8 cellular contexts compared by ENCODE assay signal in the genomic region with DNA sequence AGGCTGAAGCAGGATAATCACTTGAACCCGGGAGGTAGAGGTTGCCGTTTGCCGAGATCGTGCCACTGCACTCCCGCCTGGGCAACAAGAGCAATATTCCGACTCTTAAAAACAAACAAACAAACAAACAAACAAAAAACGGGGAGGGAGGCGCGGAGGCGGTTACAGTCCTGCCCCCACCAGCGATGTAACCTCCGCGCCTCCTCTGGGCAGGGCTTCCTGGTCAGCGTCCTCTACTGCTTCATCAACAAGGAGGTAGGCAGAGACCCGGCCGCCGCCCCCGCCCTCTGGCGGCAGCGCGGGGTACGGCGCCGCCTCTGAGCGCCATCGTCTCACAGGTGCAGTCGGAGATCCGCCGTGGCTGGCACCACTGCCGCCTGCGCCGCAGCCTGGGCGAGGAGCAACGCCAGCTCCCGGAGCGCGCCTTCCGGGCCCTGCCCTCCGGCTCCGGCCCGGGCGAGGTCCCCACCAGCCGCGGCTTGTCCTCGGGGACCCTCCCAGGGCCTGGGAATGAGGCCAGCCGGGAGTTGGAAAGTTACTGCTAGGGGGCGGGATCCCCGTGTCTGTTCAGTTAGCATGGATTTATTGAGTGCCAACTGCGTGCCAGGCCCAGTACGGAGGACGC. TPM values are rescaled to one million over a fixed set of nuclear protein-coding genes. Genes with fewer than 3 reads are reported as not detected.
DNase-seq lines count a peak whose midpoint lies in the region; ATAC-seq and TF ChIP-seq lines count a peak whose summit lies in the region.

No MANE protein-coding gene starts in this region.

- DNase-seq in CD14-positive monocyte (ENCODE audit: low spot score) (peak; percentile 85), erythroblast (lab: John Stamatoyannopoulos, UW) (peak; percentile 83 to 89)
- DNase-seq in activated T-cell treated with anti-CD3 and anti-CD28 coated beads, Interleukin-2, amount 50 U/mL, for 24 hours, result peak; percentile 92
- peak; percentile 91 for DNase-seq in stimulated activated CD8-positive, alpha-beta memory T cell treated with anti-CD3 and anti-CD28 coated beads, Interleukin-4, amount 100 ng/mL, for 48 hours

- H3K27me3 ChIP-seq in OCI-LY3 (ENCODE audit: low read depth, low read length) (no peaks in the 10 kb centered on the region), mucosa of stomach (ENCODE audit: control insufficient read depth, insufficient read depth, low read length) (peaks cover 9% of the 10 kb centered on the region)

- H3K4me1 Mint-ChIP-seq in CD14-positive monocyte (peaks cover 27% of the 10 kb centered on the region), IgD-negative memory B cell (peaks cover 7 to 13% (median 10%) of the 10 kb centered on the region in 3 donors)
- peaks cover 19% of the 10 kb centered on the region for H3K4me1 Mint-ChIP-seq in activated T-cell treated with anti-CD3 and anti-CD28 coated beads, Interleukin-2, amount 50 U/mL, for 24 hours (ENCODE audit: low read depth)

- peak; percentile 64 for ATAC-seq in GM19455 (IDR thresholded peaks at IDR 0.05; ENCODE audit: unreplicated experiment)

- peak overlapping the region; percentile 79 for H3K4me2 ChIP-seq in OCI-LY3 (ENCODE audit: low read length)

- H4K20me1 ChIP-seq in OCI-LY3 (ENCODE audit: insufficient read depth, low read length), result no peaks in the 10 kb centered on the region

- intact Hi-C loops in CD14-positive monocyte (cut with micrococcal nuclease), result loop anchor here (2.0 to 10.0 kb wide), 4 partner anchors 74 to 187 kb away; a partner anchor contains a TSS

- H3K4me1 ChIP-seq in OCI-LY3 (ENCODE audit: low read length) (peaks cover 5% of the 10 kb centered on the region), mucosa of stomach (ENCODE audit: control insufficient read depth, insufficient read depth, low read length) (peaks cover 29% of the 10 kb centered on the region)

- peaks cover 0 to 6% (median 0%) of the 10 kb centered on the region in 7 donors for H3K9me3 Mint-ChIP-seq in CD14-positive monocyte
- H3K9me3 Mint-ChIP-seq in IgD-negative memory B cell, result no peaks in the 10 kb centered on the region
- no peaks in the 10 kb centered on the region for H3K9me3 Mint-ChIP-seq in activated T-cell treated with anti-CD3 and anti-CD28 coated beads, Interleukin-2, amount 50 U/mL, for 24 hours

- peaks cover 32 to 33% of the 10 kb centered on the region in 2 donors for H3K36me3 Mint-ChIP-seq in CD14-positive monocyte
- peaks cover 1% of the 10 kb centered on the region for H3K36me3 Mint-ChIP-seq in IgD-negative memory B cell
- H3K36me3 Mint-ChIP-seq in activated T-cell treated with anti-CD3 and anti-CD28 coated beads, Interleukin-2, amount 50 U/mL, for 24 hours (ENCODE audit: low read depth), result peaks cover 38% of the 10 kb centered on the region

- no peak for TF ChIP-seq POLR2A in erythroblast (IDR thresholded peaks at IDR 0.05; ENCODE audit: low read length)

- H3K79me2 ChIP-seq in OCI-LY3 (ENCODE audit: low read length), result no peaks in the 10 kb centered on the region

- peak overlapping the region; percentile 75 for H2AFZ ChIP-seq in OCI-LY3 (ENCODE audit: low read depth, low read length)

- TF ChIP-seq CTCF in CD14-positive monocyte (IDR thresholded peaks at IDR 0.05), result peak; percentile 99
- peak; percentile 89 for TF ChIP-seq CTCF in OCI-LY3 (IDR thresholded peaks at IDR 0.05; ENCODE audit: low read depth, low read length)

- H3K27me3 Mint-ChIP-seq in CD14-positive monocyte (ENCODE audit: low read depth in 3 of 3) (peaks cover 39 to 46% (median 40%) of the 10 kb centered on the region in 3 donors), IgD-negative memory B cell (peaks cover 13% of the 10 kb centered on the region)
- H3K27me3 Mint-ChIP-seq in activated T-cell treated with anti-CD3 and anti-CD28 coated beads, Interleukin-2, amount 50 U/mL, for 24 hours, result no peaks in the 10 kb centered on the region

- peak overlapping the region; percentile 76 to 93 for H3K4me3 Mint-ChIP-seq in CD14-positive monocyte
- peak overlapping the region; percentile 63 to 91 (median 84) for H3K4me3 Mint-ChIP-seq in IgD-negative memory B cell
- peak overlapping the region; percentile 65 for H3K4me3 Mint-ChIP-seq in activated T-cell treated with anti-CD3 and anti-CD28 coated beads, Interleukin-2, amount 50 U/mL, for 24 hours

- no peaks in the 10 kb centered on the region for H3K9me3 ChIP-seq in OCI-LY3 (ENCODE audit: insufficient read depth, low read length)
- no peaks in the 10 kb centered on the region for H3K9me3 ChIP-seq in mucosa of stomach (ENCODE audit: control insufficient read depth, low read length)

- H3K27ac Mint-ChIP-seq in CD14-positive monocyte (peak overlapping the region in 3 of 7 donors; percentile 50 to 87 (median 59)), IgD-negative memory B cell (peak overlapping the region; percentile 51 to 68 (median 53))
- H3K27ac Mint-ChIP-seq in activated T-cell treated with anti-CD3 and anti-CD28 coated beads, Interleukin-2, amount 50 U/mL, for 24 hours, result peak overlapping the region; percentile 76

- H3K27ac ChIP-seq in OCI-LY3 (ENCODE audit: low read length), result no peak overlapping the region

- H3K36me3 ChIP-seq in OCI-LY3 (replicated peaks; ENCODE audit: low read depth, low read length), result peaks cover 16% of the 10 kb centered on the region
- no peaks in the 10 kb centered on the region for H3K36me3 ChIP-seq in mucosa of stomach (ENCODE audit: control insufficient read depth, insufficient read depth, low read length)

- peak overlapping the region; percentile 75 for H3K4me3 ChIP-seq in OCI-LY3 (ENCODE audit: low read length)
- no peak overlapping the region for H3K4me3 ChIP-seq in mucosa of stomach (ENCODE audit: low read length)

- H3K9ac ChIP-seq in OCI-LY3 (ENCODE audit: low read length), result peak overlapping the region; percentile 54
- peak overlapping the region; percentile 31 for H3K9ac ChIP-seq in mucosa of stomach (ENCODE audit: low read length)

RNA-seq across cellular contexts. Expression of a gene that starts 10.2 kb away (rescaled TPM):
- 100 to 1,000 TPM; 491 to 516 TPM for polyA plus RNA-seq in CD14-positive monocyte
- polyA plus RNA-seq in IgD-negative memory B cell, result 841 TPM

RNA-seq across cellular contexts. Expression of a gene that starts 11.0 kb away (rescaled TPM):
- polyA plus RNA-seq in CD14-positive monocyte (under 1 TPM; 0.46 to 0.90 TPM), IgD-negative memory B cell (2.7 TPM)

RNA-seq across cellular contexts. Expression of a gene that starts 13.5 kb away (rescaled TPM):
- polyA plus RNA-seq in CD14-positive monocyte (not detected), IgD-negative memory B cell (not detected)

RNA-seq across cellular contexts. Expression of a gene that starts 42.3 kb away (rescaled TPM):
- polyA plus RNA-seq in CD14-positive monocyte (10 to 100 TPM; 10.3 to 11.9 TPM), IgD-negative memory B cell (18.5 TPM)

RNA-seq across cellular contexts. Expression of a gene that starts 49.2 kb away (rescaled TPM):
- polyA plus RNA-seq in CD14-positive monocyte (1 to 10 TPM; 3.8 to 5.5 TPM), IgD-negative memory B cell (23.7 TPM)
